In genomic region chr12:52579468-52580450, GRCh38 we compare ENCODE assay signal across 25 cellular contexts. TPM values are rescaled to one million over a fixed set of nuclear protein-coding genes. Genes with fewer than 3 reads are reported as not detected.
DNase-seq lines count a peak whose midpoint lies in the region; ATAC-seq and TF ChIP-seq lines count a peak whose summit lies in the region.
"Had no signal": no experiment of that assay in that cellular context is flagged by ENCODE, and none has a peak within 500 bp of the region (broad histone marks: within the 10 kb centered on the region; RNA-seq: fewer than 3 reads in every experiment).

No MANE protein-coding gene starts in this region.

- peak overlapping the region; percentile 35 for H3K27ac Mint-ChIP-seq in activated naive CD4-positive, alpha-beta T cell treated with anti-CD3 and anti-CD28 coated beads, Interleukin-2, amount 50 U/mL, for 24 hours
- H3K27ac Mint-ChIP-seq in activated naive CD4-positive, alpha-beta T cell treated with anti-CD3 and anti-CD28 coated beads, Interleukin-2, amount 50 U/mL, for 72 hours = no peak overlapping the region
- peak overlapping the region; percentile 75 for H3K27ac Mint-ChIP-seq in type B pancreatic cell
- H3K27ac Mint-ChIP-seq: nephron progenitor cell, progenitor cell of endocrine pancreas had no signal

- no peaks in the 10 kb centered on the region for H3K27me3 ChIP-seq in breast epithelium
- H3K27me3 ChIP-seq: upper lobe of left lung had no signal

- intact Hi-C loops in breast epithelium (cut with DNase I; ENCODE audit: low total_unique reads) = loop anchor here (5.0 kb wide), 1 partner anchor 298 kb away; no protein-coding TSS in a partner anchor

- no peaks in the 10 kb centered on the region for H3K36me3 Mint-ChIP-seq in activated naive CD4-positive, alpha-beta T cell treated with anti-CD3 and anti-CD28 coated beads, Interleukin-2, amount 50 U/mL, for 24 hours
- H3K36me3 Mint-ChIP-seq in activated naive CD4-positive, alpha-beta T cell treated with anti-CD3 and anti-CD28 coated beads, Interleukin-2, amount 50 U/mL, for 72 hours = no peaks in the 10 kb centered on the region
- no peaks in the 10 kb centered on the region for H3K36me3 Mint-ChIP-seq in type B pancreatic cell

- ATAC-seq in activated naive CD4-positive, alpha-beta T cell treated with anti-CD3 and anti-CD28 coated beads, Interleukin-2, amount 50 U/mL, for 72 hours = no peak
- ATAC-seq in HG02970 (IDR thresholded peaks at IDR 0.05; ENCODE audit: low FRiP score, unreplicated experiment) = no peak
- ATAC-seq: activated CD4-positive, CD25-positive, alpha-beta regulatory T cell treated with anti-CD3 and anti-CD28 coated beads, Interleukin-2, amount 50 U/mL, for 24 hours; heart left ventricle had no signal

- H3K4me3 Mint-ChIP-seq in activated naive CD4-positive, alpha-beta T cell treated with anti-CD3 and anti-CD28 coated beads, Interleukin-2, amount 50 U/mL, for 24 hours = no peak overlapping the region
- no peak overlapping the region for H3K4me3 Mint-ChIP-seq in type B pancreatic cell
- H3K4me3 Mint-ChIP-seq: immature natural killer cell, nephron progenitor cell had no signal

- no peaks in the 10 kb centered on the region for H3K27me3 Mint-ChIP-seq in activated naive CD4-positive, alpha-beta T cell treated with anti-CD3 and anti-CD28 coated beads, Interleukin-2, amount 50 U/mL, for 24 hours
- peaks cover 5% of the 10 kb centered on the region for H3K27me3 Mint-ChIP-seq in type B pancreatic cell

- no peaks in the 10 kb centered on the region for H3K9me3 Mint-ChIP-seq in activated naive CD4-positive, alpha-beta T cell treated with anti-CD3 and anti-CD28 coated beads, Interleukin-2, amount 50 U/mL, for 24 hours
- H3K9me3 Mint-ChIP-seq in activated naive CD4-positive, alpha-beta T cell treated with anti-CD3 and anti-CD28 coated beads, Interleukin-2, amount 50 U/mL, for 72 hours = no peaks in the 10 kb centered on the region
- H3K9me3 Mint-ChIP-seq in type B pancreatic cell = no peaks in the 10 kb centered on the region
- H3K9me3 Mint-ChIP-seq: immature natural killer cell, nephron progenitor cell had no signal

- H3K4me3 ChIP-seq in breast epithelium = no peak overlapping the region
- H3K4me3 ChIP-seq: heart left ventricle, upper lobe of left lung had no signal

- no peaks in the 10 kb centered on the region for H3K9me3 ChIP-seq in breast epithelium
- H3K9me3 ChIP-seq: heart left ventricle, upper lobe of left lung had no signal

- H3K27ac ChIP-seq in breast epithelium = peak overlapping the region; percentile 76 to 78
- H3K27ac ChIP-seq: heart left ventricle, upper lobe of left lung had no signal

- DNase-seq in activated naive CD4-positive, alpha-beta T cell treated with anti-CD3 and anti-CD28 coated beads, Interleukin-2, amount 50 U/mL, for 72 hours (ENCODE audit: low spot score in 2 of 2) = no peak
- DNase-seq in breast epithelium (ENCODE audit: low spot score in 2 of 2) (peak in 1 of 2 donors; percentile 35), left kidney (ENCODE audit: low read depth, low spot score) (peak; percentile 53), type B pancreatic cell (ENCODE audit: extremely low spot score, unreplicated experiment) (no peak), NCI-H2227 treated with DMSO at 0.1 percent for 48 hours (lab: John Stamatoyannopoulos, UW) (no peak)
- DNase-seq in stimulated activated CD4-positive, alpha-beta T cell treated with anti-CD3 and anti-CD28 coated beads, Interleukin-1b, Interleukin-23, amount 100 ng/mL, for 48 hours = no peak
- DNase-seq: C1 segment of cervical spinal cord; DND-41; heart left ventricle; immature natural killer cell; NCI-H446 treated with DMSO at 0.1 percent for 48 hours; nephron progenitor cell; stimulated activated CD4-positive, alpha-beta T cell treated with anti-CD3 and anti-CD28 coated beads, Interleukin-15, amount 100 ng/mL, for 24 hours; T-helper 9 cell; upper lobe of left lung had no signal

- no peak for TF ChIP-seq POLR2A in breast epithelium (IDR thresholded peaks at IDR 0.05)

- H3K4me1 ChIP-seq in breast epithelium = no peaks in the 10 kb centered on the region
- H3K4me1 ChIP-seq: heart left ventricle, upper lobe of left lung had no signal

- TF ChIP-seq CTCF in breast epithelium (IDR thresholded peaks at IDR 0.05) (no peak), type B pancreatic cell (conservative IDR thresholded peaks at IDR 0.05) (no peak)

- H3K4me1 Mint-ChIP-seq in activated naive CD4-positive, alpha-beta T cell treated with anti-CD3 and anti-CD28 coated beads, Interleukin-2, amount 50 U/mL, for 24 hours = peaks cover 34% of the 10 kb centered on the region
- H3K4me1 Mint-ChIP-seq in type B pancreatic cell (ENCODE audit: unreplicated experiment) = peaks cover 20% of the 10 kb centered on the region

- no peaks in the 10 kb centered on the region for H3K36me3 ChIP-seq in breast epithelium
- H3K36me3 ChIP-seq: heart left ventricle, upper lobe of left lung had no signal

RNA-seq across cellular contexts. Expression of gene KRT74, which starts 6.1 kb away (rescaled TPM):
- total RNA-seq in activated naive CD4-positive, alpha-beta T cell treated with anti-CD3 and anti-CD28 coated beads, Interleukin-2, amount 50 U/mL, for 72 hours = not detected
- total RNA-seq in breast epithelium (not detected), type B pancreatic cell (ENCODE audit: low replicate concordance) (0.10 TPM in 1 of 2 replicates, not detected in the other)
- total RNA-seq: A673; activated CD8-positive, alpha-beta memory T cell treated with anti-CD3 and anti-CD28 coated beads for 36 hours; fibroblast of lung; heart left ventricle; lung microvascular endothelial cell; M059J; progenitor cell of endocrine pancreas; SK-MEL-5; upper lobe of left lung had no signal

RNA-seq across cellular contexts. Expression of gene KRT72, which starts 21.5 kb away (rescaled TPM):
- 1 to 10 TPM; 1.4 to 7.7 TPM for total RNA-seq in activated naive CD4-positive, alpha-beta T cell treated with anti-CD3 and anti-CD28 coated beads, Interleukin-2, amount 50 U/mL, for 72 hours
- total RNA-seq in breast epithelium = not detected
- total RNA-seq in type B pancreatic cell (ENCODE audit: low replicate concordance) = 0.48 and 2.9 TPM in 2 replicates
- total RNA-seq: A673; activated CD8-positive, alpha-beta memory T cell treated with anti-CD3 and anti-CD28 coated beads for 36 hours; fibroblast of lung; heart left ventricle; lung microvascular endothelial cell; M059J; progenitor cell of endocrine pancreas; SK-MEL-5 had no signal

RNA-seq across cellular contexts. Expression of gene KRT71, which starts 26.8 kb away (rescaled TPM):
- total RNA-seq in activated naive CD4-positive, alpha-beta T cell treated with anti-CD3 and anti-CD28 coated beads, Interleukin-2, amount 50 U/mL, for 72 hours = not detected
- total RNA-seq in breast epithelium (under 1 TPM in 1 of 3 donors, not detected in 2; 0.16 TPM), type B pancreatic cell (ENCODE audit: low replicate concordance) (0.50 TPM in 1 of 2 replicates, not detected in the other)
- total RNA-seq: A673; activated CD8-positive, alpha-beta memory T cell treated with anti-CD3 and anti-CD28 coated beads for 36 hours; fibroblast of lung; heart left ventricle; lung microvascular endothelial cell; M059J; progenitor cell of endocrine pancreas; SK-MEL-5; upper lobe of left lung had no signal

RNA-seq across cellular contexts. Expression of gene KRT73, which starts 38.6 kb away (rescaled TPM):
- 1 to 10 TPM in 1 of 2 donors, under 1 TPM in 1; 0.98 to 4.9 TPM for total RNA-seq in activated naive CD4-positive, alpha-beta T cell treated with anti-CD3 and anti-CD28 coated beads, Interleukin-2, amount 50 U/mL, for 72 hours
- total RNA-seq in breast epithelium = not detected
- total RNA-seq in type B pancreatic cell (ENCODE audit: low replicate concordance) = 0.12 TPM in 1 of 2 replicates, not detected in the other
- total RNA-seq: A673; activated CD8-positive, alpha-beta memory T cell treated with anti-CD3 and anti-CD28 coated beads for 36 hours; fibroblast of lung; heart left ventricle; lung microvascular endothelial cell; M059J; progenitor cell of endocrine pancreas; SK-MEL-5 had no signal

RNA-seq across cellular contexts. Expression of gene KRT5, which starts 59.6 kb away (rescaled TPM):
- not detected for total RNA-seq in activated naive CD4-positive, alpha-beta T cell treated with anti-CD3 and anti-CD28 coated beads, Interleukin-2, amount 50 U/mL, for 72 hours
- total RNA-seq in breast epithelium (100 to 1,000 TPM in 2 of 3 donors, 1 to 10 TPM in 1; 4.3 to 464 (median 413) TPM), type B pancreatic cell (ENCODE audit: low replicate concordance) (13.0 and 25.0 TPM in 2 replicates)
- total RNA-seq: activated CD8-positive, alpha-beta memory T cell treated with anti-CD3 and anti-CD28 coated beads for 36 hours; fibroblast of lung; lung microvascular endothelial cell; M059J; progenitor cell of endocrine pancreas; SK-MEL-5 had no signal

Comparison
In these comparisons a context has a peak if more than half of its experiments do, and no peak if none do; other contexts are left out.
1. H3K27ac Mint-ChIP-seq: peak in activated naive CD4-positive, alpha-beta T cell treated with anti-CD3 and anti-CD28 coated beads, Interleukin-2, amount 50 U/mL, for 24 hours (single experiment) and type B pancreatic cell (single experiment); none in activated naive CD4-positive, alpha-beta T cell treated with anti-CD3 and anti-CD28 coated beads, Interleukin-2, amount 50 U/mL, for 72 hours (0 of 2).